In genomic region chr4:183861426-183861825, GRCh38 we compare ENCODE assay signal across 25 cellular contexts. TPM values are rescaled to one million over a fixed set of nuclear protein-coding genes. Genes with fewer than 3 reads are reported as not detected.
"Had no signal": no experiment of that assay in that cellular context is flagged by ENCODE, and none has a peak within 500 bp of the region (broad histone marks: within the 10 kb centered on the region; RNA-seq: fewer than 3 reads in every experiment).

No MANE protein-coding gene starts in this region.

- H3K4me1 Mint-ChIP-seq: stimulated activated memory B cell treated with anti-CD40 and anti-IgM and Interleukin-4, amounts not matched to agents 10 μg/mL and 1 μg/mL and 100 μg/mL, for 72 hours had no signal

- H3K27ac Mint-ChIP-seq: stimulated activated memory B cell treated with anti-CD40 and anti-IgM and Interleukin-4, amounts not matched to agents 10 μg/mL and 1 μg/mL and 100 μg/mL, for 72 hours had no signal

- H3K36me3 Mint-ChIP-seq: stimulated activated memory B cell treated with anti-CD40 and anti-IgM and Interleukin-4, amounts not matched to agents 10 μg/mL and 1 μg/mL and 100 μg/mL, for 72 hours had no signal

- H3K36me3 ChIP-seq: gastroesophageal sphincter, heart left ventricle, left lung, prostate gland, right atrium auricular region, thoracic aorta, transverse colon, upper lobe of right lung, uterus had no signal

- H3K9me3 Mint-ChIP-seq: naive thymus-derived CD8-positive, alpha-beta T cell; stimulated activated memory B cell treated with anti-CD40 and anti-IgM and Interleukin-4, amounts not matched to agents 10 μg/mL and 1 μg/mL and 100 μg/mL, for 72 hours had no signal

- DNase-seq: cerebellar nuclear complex; dorsolateral prefrontal cortex; effector CD4-positive, alpha-beta T cell; heart left ventricle; kidney; left lung; naive thymus-derived CD8-positive, alpha-beta T cell; stimulated activated CD4-positive, alpha-beta T cell treated with anti-CD3 and anti-CD28 coated beads, Interleukin-12 subunit alpha, Interleukin-12 subunit beta, amount 100 ng/mL, for 4 hours; stimulated activated CD4-positive, alpha-beta T cell treated with anti-CD3 and anti-CD28 coated beads, Interleukin-1b, Interleukin-23, amount 100 ng/mL, for 48 hours; stimulated activated CD4-positive, alpha-beta T cell treated with anti-CD3 and anti-CD28 coated beads, Interleukin-4, amount 100 ng/mL, for 4 hours; stimulated activated naive CD8-positive, alpha-beta T cell treated with anti-CD3 and anti-CD28 coated beads, Interleukin-15, Interleukin-2, amounts not matched to agents 100 U/mL and 50 U/mL, for 24 hours; substantia nigra; transverse colon; upper lobe of right lung; uterus had no signal

- H2AFZ ChIP-seq: hepatocyte had no signal

- ATAC-seq: gastroesophageal sphincter; left lung; naive thymus-derived CD8-positive, alpha-beta T cell; sciatic nerve; stimulated activated memory B cell treated with anti-CD40 and anti-IgM and Interleukin-4, amounts not matched to agents 10 μg/mL and 1 μg/mL and 100 μg/mL, for 72 hours; stimulated activated naive CD8-positive, alpha-beta T cell treated with anti-CD3 and anti-CD28 coated beads, Interleukin-15, Interleukin-2, amounts not matched to agents 100 U/mL and 50 U/mL, for 24 hours; upper lobe of right lung had no signal

- H3K4me3 Mint-ChIP-seq: naive thymus-derived CD8-positive, alpha-beta T cell; stimulated activated memory B cell treated with anti-CD40 and anti-IgM and Interleukin-4, amounts not matched to agents 10 μg/mL and 1 μg/mL and 100 μg/mL, for 72 hours had no signal

- H3K27me3 ChIP-seq: dorsolateral prefrontal cortex, foreskin keratinocyte, gastroesophageal sphincter, heart left ventricle, hepatocyte, left lung, right atrium auricular region, transverse colon, upper lobe of right lung, uterus had no signal

- H3K27ac ChIP-seq: dorsolateral prefrontal cortex, epithelial cell of prostate, gastroesophageal sphincter, heart left ventricle, left lung, prostate gland, right atrium auricular region, thoracic aorta, transverse colon, upper lobe of right lung, uterus had no signal

- H3K4me2 ChIP-seq: smooth muscle cell had no signal

- H3K4me3 ChIP-seq: gastroesophageal sphincter, heart left ventricle, hepatocyte, left lung, prostate gland, right atrium auricular region, smooth muscle cell, thoracic aorta, transverse colon, upper lobe of right lung, uterus had no signal

- H3K79me2 ChIP-seq: hepatocyte had no signal

- H3K9me3 ChIP-seq: gastroesophageal sphincter, heart left ventricle, left lung, prostate gland, right atrium auricular region, thoracic aorta, transverse colon, upper lobe of right lung, uterus had no signal

- FAIRE-seq: kidney had no signal

- H3K4me1 ChIP-seq: foreskin keratinocyte, gastroesophageal sphincter, left lung, prostate gland, right atrium auricular region, transverse colon, upper lobe of right lung, uterus had no signal

RNA-seq across cellular contexts. Expression of gene STOX2, which starts 43.7 kb away (rescaled TPM):
- total RNA-seq: naive thymus-derived CD8-positive, alpha-beta T cell had no signal
- polyA plus RNA-seq: naive thymus-derived CD8-positive, alpha-beta T cell had no signal
